In the genomic region with DNA sequence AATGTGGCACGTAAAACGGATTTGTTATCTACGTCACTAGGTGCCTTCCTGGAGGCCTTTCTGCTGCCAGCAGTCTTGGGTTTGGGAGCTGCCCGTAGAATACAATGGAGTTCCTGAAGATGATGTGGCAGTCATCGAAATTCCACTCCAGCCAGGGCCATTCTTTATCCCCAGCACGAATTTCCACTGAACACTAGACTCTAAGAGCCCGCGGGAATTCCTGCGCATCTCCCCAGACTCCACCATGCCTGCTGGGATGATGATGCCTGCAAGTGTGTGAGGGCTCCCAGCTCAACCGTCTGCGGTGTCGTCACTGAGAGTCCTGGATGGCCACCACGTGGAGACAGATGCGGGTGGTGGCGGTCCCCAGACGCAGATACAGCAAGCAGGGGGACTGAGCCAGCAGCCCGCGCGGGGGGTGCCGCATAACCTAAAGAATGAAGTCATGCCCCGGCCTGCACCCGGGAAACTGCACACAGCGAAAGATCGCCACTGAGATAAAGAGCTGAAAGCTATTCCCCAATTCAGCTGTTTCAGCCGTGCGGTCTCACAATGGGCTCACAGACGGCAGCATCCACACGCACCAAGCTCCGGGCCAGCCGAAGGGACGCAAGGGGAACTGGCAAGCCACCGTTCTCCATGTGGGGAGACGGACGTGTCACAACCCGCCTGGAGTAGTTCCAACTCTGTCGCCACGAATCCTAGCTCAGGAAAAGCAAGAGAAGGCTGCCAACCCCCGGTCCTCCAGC, we compare ENCODE assay signal across 9 cellular contexts. TPM values are rescaled to one million over a fixed set of nuclear protein-coding genes. Genes with fewer than 3 reads are reported as not detected.
DNase-seq lines count a peak whose midpoint lies in the region; ATAC-seq and TF ChIP-seq lines count a peak whose summit lies in the region.
"Had no signal": no experiment of that assay in that cellular context is flagged by ENCODE, and none has a peak within 500 bp of the region (broad histone marks: within the 10 kb centered on the region; RNA-seq: fewer than 3 reads in every experiment).

No MANE protein-coding gene starts in this region.

- H3K4me3 ChIP-seq in body of pancreas: no peak overlapping the region
- H3K4me3 ChIP-seq in heart right ventricle: peak overlapping the region in 3 of 10 donors; percentile 12 to 23 (median 19)
- peak overlapping the region; percentile 32 for H3K4me3 ChIP-seq in psoas muscle
- H3K4me3 ChIP-seq in ovary: no peak overlapping the region

- H3K9me3 ChIP-seq in body of pancreas (no peaks in the 10 kb centered on the region), heart right ventricle (no peaks in the 10 kb centered on the region), psoas muscle (no peaks in the 10 kb centered on the region), ovary (no peaks in the 10 kb centered on the region)

- peak; percentile 25 for ATAC-seq in body of pancreas
- peak in 5 of 8 donors; percentile 19 to 32 (median 20) for ATAC-seq in heart right ventricle
- ATAC-seq in psoas muscle: peak in 3 of 4 donors; percentile 27 to 37 (median 37)
- ATAC-seq in GM21515 (IDR thresholded peaks at IDR 0.05; ENCODE audit: unreplicated experiment): no peak

- intact Hi-C loops in body of pancreas (cut with DNase I): no loop called here
- intact Hi-C loops in heart right ventricle (cut with DNase I): loop anchor here in 2 of 10 donors (5.0 kb wide), 1 partner anchor 36 kb away; no protein-coding TSS in a partner anchor
- intact Hi-C loops in psoas muscle (cut with DNase I): no loop called here
- intact Hi-C loops in ovary (cut with DNase I): no loop called here

- peaks cover 14% of the 10 kb centered on the region for H3K4me1 ChIP-seq in body of pancreas
- H3K4me1 ChIP-seq in heart right ventricle: peaks cover 31 to 100% (median 95%) of the 10 kb centered on the region in 9 donors
- H3K4me1 ChIP-seq in psoas muscle: peaks cover 22% of the 10 kb centered on the region
- H3K4me1 ChIP-seq in ovary (ENCODE audit: insufficient read depth): peaks cover 26% of the 10 kb centered on the region

- TF ChIP-seq POLR2A in body of pancreas (IDR thresholded peaks at IDR 0.05): no peak
- no peak for TF ChIP-seq POLR2A in ovary (IDR thresholded peaks at IDR 0.05)

- TF ChIP-seq EP300 in ovary (IDR thresholded peaks at IDR 0.05): no peak

- DNase-seq in AG20443 (ENCODE audit: low spot score) (peak; percentile 61), body of pancreas (no peak), heart right ventricle (peak; percentile 60 to 62), psoas muscle (peak; percentile 47 to 84), ovary (no peak), cerebellar nuclear complex (lab: John Stamatoyannopoulos, UW) (no peak), LoVo (ENCODE audit: low spot score) (no peak)
- DNase-seq: activated naive CD8-positive, alpha-beta T cell treated with anti-CD3 and anti-CD28 coated beads, Interleukin-2, amount 10 ng/mL, durations not matched to agents 7 days and 5 days had no signal

- H3K36me3 ChIP-seq in body of pancreas (replicated peaks in 1 of 2; ENCODE audit: insufficient read depth in 1 of 2, low read depth in 2 of 2): no peaks in the 10 kb centered on the region
- H3K36me3 ChIP-seq in heart right ventricle: peaks cover 0 to 18% (median 0%) of the 10 kb centered on the region in 9 donors
- H3K36me3 ChIP-seq in psoas muscle (ENCODE audit: insufficient read depth in 1 of 2, low read depth in 1 of 2): no peaks in the 10 kb centered on the region
- no peaks in the 10 kb centered on the region for H3K36me3 ChIP-seq in ovary

- no peak for TF ChIP-seq CTCF in body of pancreas (IDR thresholded peaks at IDR 0.05)
- no peak for TF ChIP-seq CTCF in heart right ventricle (IDR thresholded peaks at IDR 0.05)
- no peak for TF ChIP-seq CTCF in psoas muscle (IDR thresholded peaks at IDR 0.05)
- no peak for TF ChIP-seq CTCF in ovary (IDR thresholded peaks at IDR 0.05)

- H3K27ac ChIP-seq in body of pancreas: peak overlapping the region in 2 of 4 donors; percentile 26 to 40
- H3K27ac ChIP-seq in heart right ventricle: peak overlapping the region; percentile 52 to 82 (median 62)
- H3K27ac ChIP-seq in psoas muscle: peak overlapping the region; percentile 67
- H3K27ac ChIP-seq in ovary: no peak overlapping the region

- WGBS in body of pancreas, 2 donors: 69 to 73% methylated on average over 28 to 37 of the region's 38 CpGs
- WGBS in heart right ventricle, 2 donors: 50 to 55% methylated on average over 38 of the region's 38 CpGs
- 19 to 25% (median 24%) methylated on average over 34 to 38 of the region's 38 CpGs for WGBS in psoas muscle, 3 donors
- WGBS in ovary, 3 donors: 77 to 85% (median 83%) methylated on average over 38 of the region's 38 CpGs

- H3K27me3 ChIP-seq in body of pancreas (no peaks in the 10 kb centered on the region), heart right ventricle (no peaks in the 10 kb centered on the region), psoas muscle (ENCODE audit: insufficient read depth in 3 of 3, low read length in 2 of 3) (peaks cover 0 to 31% (median 12%) of the 10 kb centered on the region in 3 donors), ovary (no peaks in the 10 kb centered on the region)

RNA-seq across cellular contexts. Expression of a gene that starts 41.1 kb away (rescaled TPM):
- total RNA-seq in body of pancreas: 100 to 1,000 TPM in 1 of 2 donors, 10 to 100 TPM in 1; 80.4 to 253 TPM
- 100 to 1,000 TPM in 7 of 10 donors, 10 to 100 TPM in 3; 96.3 to 342 (median 147) TPM for total RNA-seq in heart right ventricle
- polyA plus RNA-seq in heart right ventricle: 100 to 1,000 TPM in 1 of 2 donors, 10 to 100 TPM in 1; 83.3 to 234 TPM
- total RNA-seq in psoas muscle: 100 to 1,000 TPM in 2 of 4 donors, 10 to 100 TPM in 2; 87.3 to 127 (median 110) TPM
- 100 to 1,000 TPM in 1 of 3 donors, 10 to 100 TPM in 2; 39.0 to 115 (median 60.2) TPM for polyA plus RNA-seq in psoas muscle
- 100 to 1,000 TPM in 3 of 7 donors, 10 to 100 TPM in 4; 42.3 to 106 (median 73.2) TPM for total RNA-seq in ovary
- polyA plus RNA-seq in ovary: 100 to 1,000 TPM in 1 of 2 donors, 10 to 100 TPM in 1; 87.5 to 421 TPM
- total RNA-seq: activated naive CD8-positive, alpha-beta T cell treated with anti-CD3 and anti-CD28 coated beads, Interleukin-2, amount 10 ng/mL, durations not matched to agents 7 days and 5 days had no signal

RNA-seq across cellular contexts. Expression of a gene that starts 41.2 kb away (rescaled TPM):
- total RNA-seq in body of pancreas: 100 to 1,000 TPM in 1 of 2 donors, 10 to 100 TPM in 1; 69.3 to 230 TPM
- total RNA-seq in heart right ventricle: 100 to 1,000 TPM in 7 of 10 donors, 10 to 100 TPM in 3; 81.7 to 301 (median 128) TPM
- 100 to 1,000 TPM; 111 to 265 TPM for polyA plus RNA-seq in heart right ventricle
- 10 to 100 TPM; 49.1 to 64.0 (median 59.9) TPM for total RNA-seq in psoas muscle
- polyA plus RNA-seq in psoas muscle: 10 to 100 TPM; 25.8 to 84.5 (median 37.9) TPM
- total RNA-seq in ovary: 100 to 1,000 TPM in 5 of 7 donors, 10 to 100 TPM in 2; 59.5 to 171 (median 120) TPM
- polyA plus RNA-seq in ovary: 100 to 1,000 TPM; 136 to 164 TPM
- total RNA-seq: activated naive CD8-positive, alpha-beta T cell treated with anti-CD3 and anti-CD28 coated beads, Interleukin-2, amount 10 ng/mL, durations not matched to agents 7 days and 5 days had no signal

Comparison
In these comparisons a context has a peak if more than half of its experiments do, and no peak if none do; other contexts are left out.
1. DNase-seq: peak in AG20443 (single experiment), heart right ventricle (2 of 2) and psoas muscle (2 of 2); none in body of pancreas (0 of 4), ovary (0 of 5), cerebellar nuclear complex (0 of 2) and LoVo (single experiment).
2. H3K27ac ChIP-seq: peak in heart right ventricle (10 of 10) and psoas muscle (single experiment); none in ovary (0 of 2).